ENCODE assay signal across 8 cellular contexts in genomic region chr17:48908853-48909394, GRCh38. TPM values are rescaled to one million over a fixed set of nuclear protein-coding genes. Genes with fewer than 3 reads are reported as not detected.
A peak's percentile ranks its signal among the peaks of the same experiment; 100 is the strongest.
DNase-seq lines count a peak whose midpoint lies in the region; ATAC-seq and TF ChIP-seq lines count a peak whose summit lies in the region.

No MANE protein-coding gene starts in this region.

- peaks cover 0 to 15% (median 8%) of the 10 kb centered on the region in 4 donors for H3K36me3 ChIP-seq in liver (ENCODE audit: control insufficient read depth in 4 of 4, insufficient read depth in 3 of 4, low read depth in 1 of 4, low read length in 3 of 4)

- ATAC-seq in GM18868 (IDR thresholded peaks at IDR 0.05; ENCODE audit: unreplicated experiment) (peak; percentile 42), HG03175 (IDR thresholded peaks at IDR 0.05; ENCODE audit: unreplicated experiment) (peak; percentile 29)

- no peaks in the 10 kb centered on the region for H3K9me3 ChIP-seq in liver (ENCODE audit: control insufficient read depth in 4 of 4, low read length in 3 of 4)

- peaks cover 4 to 24% (median 21%) of the 10 kb centered on the region in 4 donors for H3K4me1 ChIP-seq in liver (ENCODE audit: control insufficient read depth in 4 of 4, insufficient read depth in 4 of 4, low read length in 3 of 4)

- H3K27me3 Mint-ChIP-seq in dendritic cell treated with granulocyte-macrophage colony-stimulating factor and Interleukin-4, amounts not matched to agents 40 ng/mL and 50 ng/mL, for 4 days: no peaks in the 10 kb centered on the region

- 2% methylated on average over 36 of the region's 36 CpGs for WGBS in liver

- DNase-seq in 8988T (peak; percentile 65), NCI-H510A treated with DMSO at 0.1 percent for 48 hours (lab: John Stamatoyannopoulos, UW) (peak; percentile 95)
- peak; percentile 82 for DNase-seq in activated CD4-positive, alpha-beta T cell treated with anti-CD3 and anti-CD28 coated beads, Interleukin-2, amount 50 U/mL, for 1 hour
- DNase-seq in stimulated activated CD4-positive, alpha-beta T cell treated with anti-CD3 and anti-CD28 coated beads, Interleukin-4, amount 100 ng/mL, for 24 hours: peak; percentile 88

- H3K36me3 Mint-ChIP-seq in dendritic cell treated with granulocyte-macrophage colony-stimulating factor and Interleukin-4, amounts not matched to agents 40 ng/mL and 50 ng/mL, for 4 days (ENCODE audit: low read depth): peaks cover 61% of the 10 kb centered on the region

- no peak for TF ChIP-seq CTCF in liver (IDR thresholded peaks at IDR 0.05; ENCODE audit: low read depth, low read length, missing input control)

- peaks cover 65% of the 10 kb centered on the region for H3K4me1 Mint-ChIP-seq in dendritic cell treated with granulocyte-macrophage colony-stimulating factor and Interleukin-4, amounts not matched to agents 40 ng/mL and 50 ng/mL, for 4 days (ENCODE audit: low read depth)

- H3K27ac ChIP-seq in liver (ENCODE audit: low read depth in 1 of 2, low read length in 2 of 2): peak overlapping the region; percentile 71 to 81

- peak overlapping the region; percentile 43 to 51 for H3K9ac ChIP-seq in liver (ENCODE audit: low read depth in 1 of 2, low read length in 2 of 2)

- peak overlapping the region; percentile 92 for H3K4me3 Mint-ChIP-seq in dendritic cell treated with granulocyte-macrophage colony-stimulating factor and Interleukin-4, amounts not matched to agents 40 ng/mL and 50 ng/mL, for 4 days

- H3K27me3 ChIP-seq in liver (ENCODE audit: control insufficient read depth in 4 of 4, insufficient read depth in 4 of 4, low read length in 3 of 4): no peaks in the 10 kb centered on the region

- no peaks in the 10 kb centered on the region for H3K9me3 Mint-ChIP-seq in dendritic cell treated with granulocyte-macrophage colony-stimulating factor and Interleukin-4, amounts not matched to agents 40 ng/mL and 50 ng/mL, for 4 days

- intact Hi-C loops in dendritic cell treated with granulocyte-macrophage colony-stimulating factor and Interleukin-4, amounts not matched to agents 40 ng/mL and 50 ng/mL, for 4 days (cut with micrococcal nuclease): loop anchor here (1.0 to 2.0 kb wide), 2 partner anchors 17 to 36 kb away; partner anchors contain the start of genes ATP5MC1 and SNF8

- peak overlapping the region; percentile 59 to 97 (median 63) for H3K4me3 ChIP-seq in liver (ENCODE audit: low read depth in 1 of 3, low read length in 3 of 3)

- no peak for TF ChIP-seq RAD21 in liver (IDR thresholded peaks at IDR 0.05)

- peak overlapping the region; percentile 95 for H3K27ac Mint-ChIP-seq in dendritic cell treated with granulocyte-macrophage colony-stimulating factor and Interleukin-4, amounts not matched to agents 40 ng/mL and 50 ng/mL, for 4 days

TF ChIP-seq in liver, 16 proteins besides CTCF, POLR2A, EP300 and RAD21:
- TF ChIP-seq TAF1 (conservative IDR thresholded peaks at IDR 0.05) (no peak), RXRA (IDR thresholded peaks at IDR 0.05) (no peak), FOXA1 (IDR thresholded peaks at IDR 0.05) (no peak), GABPA (IDR thresholded peaks at IDR 0.05 in 1 of 2, conservative IDR thresholded peaks at IDR 0.05 in 1 of 2) (no peak), SP1 (IDR thresholded peaks at IDR 0.05) (no peak), NR2F2 (IDR thresholded peaks at IDR 0.05) (no peak), JUND (IDR thresholded peaks at IDR 0.05) (no peak), HNF4A (conservative IDR thresholded peaks at IDR 0.05) (no peak), REST (IDR thresholded peaks at IDR 0.05) (no peak), FOXA2 (IDR thresholded peaks at IDR 0.05) (no peak), MAX (IDR thresholded peaks at IDR 0.05) (no peak), HNF4G (IDR thresholded peaks at IDR 0.05) (no peak), EGR1 (IDR thresholded peaks at IDR 0.05; ENCODE audit: low read depth in 2 of 2) (no peak)
- TF ChIP-seq, protein P1, sequence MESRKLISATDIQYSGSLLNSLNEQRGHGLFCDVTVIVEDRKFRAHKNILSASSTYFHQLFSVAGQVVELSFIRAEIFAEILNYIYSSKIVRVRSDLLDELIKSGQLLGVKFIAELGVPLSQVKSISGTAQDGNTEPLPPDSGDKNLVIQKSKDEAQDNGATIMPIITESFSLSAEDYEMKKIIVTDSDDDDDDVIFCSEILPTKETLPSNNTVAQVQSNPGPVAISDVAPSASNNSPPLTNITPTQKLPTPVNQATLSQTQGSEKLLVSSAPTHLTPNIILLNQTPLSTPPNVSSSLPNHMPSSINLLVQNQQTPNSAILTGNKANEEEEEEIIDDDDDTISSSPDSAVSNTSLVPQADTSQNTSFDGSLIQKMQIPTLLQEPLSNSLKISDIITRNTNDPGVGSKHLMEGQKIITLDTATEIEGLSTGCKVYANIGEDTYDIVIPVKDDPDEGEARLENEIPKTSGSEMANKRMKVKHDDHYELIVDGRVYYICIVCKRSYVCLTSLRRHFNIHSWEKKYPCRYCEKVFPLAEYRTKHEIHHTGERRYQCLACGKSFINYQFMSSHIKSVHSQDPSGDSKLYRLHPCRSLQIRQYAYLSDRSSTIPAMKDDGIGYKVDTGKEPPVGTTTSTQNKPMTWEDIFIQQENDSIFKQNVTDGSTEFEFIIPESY (IDR thresholded peaks at IDR 0.05): no peak
- TF ChIP-seq, protein P2, sequence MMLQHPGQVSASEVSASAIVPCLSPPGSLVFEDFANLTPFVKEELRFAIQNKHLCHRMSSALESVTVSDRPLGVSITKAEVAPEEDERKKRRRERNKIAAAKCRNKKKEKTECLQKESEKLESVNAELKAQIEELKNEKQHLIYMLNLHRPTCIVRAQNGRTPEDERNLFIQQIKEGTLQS (IDR thresholded peaks at IDR 0.05): no peak

RNA-seq across cellular contexts. Expression of gene UBE2Z, which starts 0.7 kb away (rescaled TPM):
- total RNA-seq in liver: 10 to 100 TPM; 20.5 to 23.8 TPM
- 10 to 100 TPM; 10.5 to 17.1 TPM for polyA plus RNA-seq in liver

RNA-seq across cellular contexts. Expression of gene ATP5MC1, which starts 16.3 kb away (rescaled TPM):
- 10 to 100 TPM; 44.7 to 86.8 TPM for total RNA-seq in liver
- 100 to 1,000 TPM; 191 to 275 TPM for polyA plus RNA-seq in liver

RNA-seq across cellular contexts. Expression of gene SNF8, which starts 35.7 kb away (rescaled TPM):
- 10 to 100 TPM; 40.5 to 54.7 TPM for total RNA-seq in liver
- 10 to 100 TPM; 66.8 to 78.2 TPM for polyA plus RNA-seq in liver

RNA-seq across cellular contexts. Expression of gene GIP, which starts 59.5 kb away (rescaled TPM):
- total RNA-seq in liver: not detected
- not detected for polyA plus RNA-seq in liver

Comparison
In these comparisons a context has a peak if more than half of its experiments do, and no peak if none do; other contexts are left out.
1. Peak in every context shown above with its lines: DNase-seq, ATAC-seq, H3K4me3 ChIP-seq and H3K27ac ChIP-seq.